In genomic region chr2:65053199-65053598, GRCh38 we compare ENCODE assay signal across 8 cellular contexts. TPM values are rescaled to one million over a fixed set of nuclear protein-coding genes. Genes with fewer than 3 reads are reported as not detected.
DNase-seq lines count a peak whose midpoint lies in the region; ATAC-seq and TF ChIP-seq lines count a peak whose summit lies in the region.

No MANE protein-coding gene starts in this region.

- no peaks in the 10 kb centered on the region for H3K27me3 ChIP-seq in right cardiac atrium (ENCODE audit: control insufficient read depth, insufficient read depth)

- no peak overlapping the region for H3K27ac ChIP-seq in right cardiac atrium (ENCODE audit: low read length)

- 40% methylated on average over 1 of the region's 1 CpG for WGBS in right cardiac atrium

- peak overlapping the region; percentile 48 for H3K4me3 Mint-ChIP-seq in activated T-helper 1 cell treated with anti-CD3 and anti-CD28 coated beads, Interleukin-12 subunit alpha, Interleukin-12 subunit beta, Interleukin-2, Interleukin-4 antibody, amounts not matched to agents 30 ng/mL and 10 ng/mL and 1 ng/mL, durations not matched to agents 14 hours and 24 hours and 36 hours

- DNase-seq in GM10266 (ENCODE audit: extremely low spot score) (peak; percentile 81), right cardiac atrium (no peak), NCI-H446 (lab: John Stamatoyannopoulos, UW) (no peak), DMS79 treated with DMSO at 0.1 percent for 48 hours (lab: John Stamatoyannopoulos, UW) (no peak)
- peak; percentile 42 for DNase-seq in activated T-helper 1 cell treated with anti-CD3 and anti-CD28 coated beads, Interleukin-12 subunit alpha, Interleukin-12 subunit beta, Interleukin-2, Interleukin-4 antibody, amounts not matched to agents 30 ng/mL and 10 ng/mL and 1 ng/mL, durations not matched to agents 14 hours and 24 hours and 36 hours (ENCODE audit: low spot score)
- DNase-seq in effector CD8-positive, alpha-beta T cell (lab: John Stamatoyannopoulos, UW): no peak

- peaks cover 41% of the 10 kb centered on the region for H3K4me1 Mint-ChIP-seq in activated T-helper 1 cell treated with anti-CD3 and anti-CD28 coated beads, Interleukin-12 subunit alpha, Interleukin-12 subunit beta, Interleukin-2, Interleukin-4 antibody, amounts not matched to agents 30 ng/mL and 10 ng/mL and 1 ng/mL, durations not matched to agents 14 hours and 24 hours and 36 hours (ENCODE audit: low read depth)

- no peaks in the 10 kb centered on the region for H3K9me3 Mint-ChIP-seq in activated T-helper 1 cell treated with anti-CD3 and anti-CD28 coated beads, Interleukin-12 subunit alpha, Interleukin-12 subunit beta, Interleukin-2, Interleukin-4 antibody, amounts not matched to agents 30 ng/mL and 10 ng/mL and 1 ng/mL, durations not matched to agents 14 hours and 24 hours and 36 hours

- TF ChIP-seq CTCF in GM10266 (IDR thresholded peaks at IDR 0.05; ENCODE audit: control insufficient read depth, insufficient read depth, low read depth, missing control alignments): no peak

- intact Hi-C loops in activated T-helper 1 cell treated with anti-CD3 and anti-CD28 coated beads, Interleukin-12 subunit alpha, Interleukin-12 subunit beta, Interleukin-2, Interleukin-4 antibody, amounts not matched to agents 30 ng/mL and 10 ng/mL and 1 ng/mL, durations not matched to agents 14 hours and 24 hours and 36 hours (cut with micrococcal nuclease): loop anchor here (10.0 kb wide), 3 partner anchors 298 to 1038 kb away; partner anchors contain the start of gene VPS54
- intact Hi-C loops in right cardiac atrium (cut with DNase I): no loop called here

- H3K27ac Mint-ChIP-seq in activated T-helper 1 cell treated with anti-CD3 and anti-CD28 coated beads, Interleukin-12 subunit alpha, Interleukin-12 subunit beta, Interleukin-2, Interleukin-4 antibody, amounts not matched to agents 30 ng/mL and 10 ng/mL and 1 ng/mL, durations not matched to agents 14 hours and 24 hours and 36 hours: peak overlapping the region; percentile 67

- H3K4me1 ChIP-seq in right cardiac atrium (ENCODE audit: control insufficient read depth, insufficient read depth, low read length): no peaks in the 10 kb centered on the region

- H3K9me3 ChIP-seq in right cardiac atrium (ENCODE audit: control insufficient read depth, low read length): no peaks in the 10 kb centered on the region

- H3K27me3 Mint-ChIP-seq in activated T-helper 1 cell treated with anti-CD3 and anti-CD28 coated beads, Interleukin-12 subunit alpha, Interleukin-12 subunit beta, Interleukin-2, Interleukin-4 antibody, amounts not matched to agents 30 ng/mL and 10 ng/mL and 1 ng/mL, durations not matched to agents 14 hours and 24 hours and 36 hours (ENCODE audit: insufficient read depth): peaks cover 13% of the 10 kb centered on the region

- H3K4me3 ChIP-seq in right cardiac atrium (ENCODE audit: low read length): no peak overlapping the region

- H3K36me3 Mint-ChIP-seq in activated T-helper 1 cell treated with anti-CD3 and anti-CD28 coated beads, Interleukin-12 subunit alpha, Interleukin-12 subunit beta, Interleukin-2, Interleukin-4 antibody, amounts not matched to agents 30 ng/mL and 10 ng/mL and 1 ng/mL, durations not matched to agents 14 hours and 24 hours and 36 hours (ENCODE audit: low read depth): no peaks in the 10 kb centered on the region

- ATAC-seq in GM19467 (IDR thresholded peaks at IDR 0.05; ENCODE audit: unreplicated experiment) (peak; percentile 44), HG03439 (IDR thresholded peaks at IDR 0.05; ENCODE audit: unreplicated experiment) (peak; percentile 46), right cardiac atrium (no peak)

RNA-seq across cellular contexts. Expression of gene CEP68, which starts 3.0 kb away (rescaled TPM):
- total RNA-seq in activated T-helper 1 cell treated with anti-CD3 and anti-CD28 coated beads, Interleukin-12 subunit alpha, Interleukin-12 subunit beta, Interleukin-2, Interleukin-4 antibody, amounts not matched to agents 30 ng/mL and 10 ng/mL and 1 ng/mL, durations not matched to agents 14 hours and 24 hours and 36 hours: 4.0 and 5.5 TPM in 2 replicates
- 10 to 100 TPM; 12.0 to 19.3 (median 15.1) TPM for total RNA-seq in right cardiac atrium
- 8.6 TPM for polyA plus RNA-seq in right cardiac atrium

Comparison
In these comparisons a context has a peak if more than half of its experiments do, and no peak if none do; other contexts are left out.
1. DNase-seq: peak in GM10266 (single experiment) and activated T-helper 1 cell treated with anti-CD3 and anti-CD28 coated beads, Interleukin-12 subunit alpha, Interleukin-12 subunit beta, Interleukin-2, Interleukin-4 antibody, amounts not matched to agents 30 ng/mL and 10 ng/mL and 1 ng/mL, durations not matched to agents 14 hours and 24 hours and 36 hours (single experiment); none in right cardiac atrium (0 of 3), NCI-H446 (0 of 2), effector CD8-positive, alpha-beta T cell (single experiment) and DMS79 treated with DMSO at 0.1 percent for 48 hours (single experiment).
2. ATAC-seq: peak in GM19467 (single experiment) and HG03439 (single experiment); none in right cardiac atrium (0 of 2).